Comparison of ENCODE assay signal across 15 cellular contexts in the genomic region with DNA sequence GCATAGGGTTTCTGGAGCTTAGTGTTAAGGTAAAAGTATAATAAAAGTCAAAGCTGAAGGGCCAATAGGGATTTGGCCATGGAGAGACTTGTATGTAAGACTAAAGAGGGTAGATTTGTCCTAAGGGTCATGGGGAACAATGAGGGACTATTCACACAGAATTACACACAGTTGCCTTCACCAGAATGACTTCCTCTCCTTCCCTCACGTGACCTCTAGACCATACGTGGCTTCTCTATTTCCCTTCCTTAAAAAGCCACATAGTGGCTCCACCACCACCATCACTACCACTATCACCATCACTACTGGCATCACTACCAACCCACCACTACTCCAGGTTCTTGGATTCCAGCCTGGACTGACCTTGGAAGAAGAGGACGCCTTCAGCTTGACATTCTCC. TPM values are rescaled to one million over a fixed set of nuclear protein-coding genes. Genes with fewer than 3 reads are reported as not detected.
DNase-seq lines count a peak whose midpoint lies in the region; ATAC-seq lines count a peak whose summit lies in the region.
"Had no signal": no experiment of that assay in that cellular context is flagged by ENCODE, and none has a peak within 500 bp of the region (broad histone marks: within the 10 kb centered on the region; RNA-seq: fewer than 3 reads in every experiment).

No MANE protein-coding gene starts in this region.

- no peaks in the 10 kb centered on the region for H3K36me3 Mint-ChIP-seq in activated naive CD8-positive, alpha-beta T cell treated with anti-CD3 and anti-CD28 coated beads, Interleukin-2, amount 10 ng/mL, durations not matched to agents 7 days and 5 days
- H3K36me3 Mint-ChIP-seq in activated naive CD8-positive, alpha-beta T cell treated with anti-CD3 and anti-CD28 coated beads, Interleukin-2, amount 50 U/mL, for 24 hours (ENCODE audit: low read depth): no peaks in the 10 kb centered on the region
- H3K36me3 Mint-ChIP-seq in effector memory CD8-positive, alpha-beta T cell (ENCODE audit: insufficient read depth): no peaks in the 10 kb centered on the region

- no peak overlapping the region for H3K4me3 Mint-ChIP-seq in activated naive CD8-positive, alpha-beta T cell treated with anti-CD3 and anti-CD28 coated beads, Interleukin-2, amount 10 ng/mL, durations not matched to agents 7 days and 5 days
- H3K4me3 Mint-ChIP-seq in activated naive CD8-positive, alpha-beta T cell treated with anti-CD3 and anti-CD28 coated beads, Interleukin-2, amount 50 U/mL, for 24 hours: no peak overlapping the region
- H3K4me3 Mint-ChIP-seq in effector memory CD8-positive, alpha-beta T cell: no peak overlapping the region
- H3K4me3 Mint-ChIP-seq: nephron had no signal

- POLR2A ChIA-PET in activated naive CD8-positive, alpha-beta T cell treated with anti-CD3 and anti-CD28 coated beads, Interleukin-2, amount 10 ng/mL, durations not matched to agents 7 days and 5 days (lab: Charles Lee): interaction anchor here (1.4 to 3.0 kb wide), 3 partner anchors 19 to 59 kb away, joined by 9 to 16 read pairs (median 12); partner anchors contain the start of gene APBB1

- no peak for DNase-seq in activated naive CD8-positive, alpha-beta T cell treated with anti-CD3 and anti-CD28 coated beads, Interleukin-2, amount 10 ng/mL, durations not matched to agents 7 days and 5 days
- DNase-seq in activated naive CD8-positive, alpha-beta T cell treated with anti-CD3 and anti-CD28 coated beads, Interleukin-2, amount 50 U/mL, for 24 hours: no peak
- DNase-seq in NOMO-1 treated with DMSO at 0.1 percent for 48 hours (lab: John Stamatoyannopoulos, UW; ENCODE audit: unreplicated experiment) (peak; percentile 63), left lobe of liver (ENCODE audit: low spot score) (no peak), activated gamma-delta T cell treated with Interleukin-2 at 50 U/mL for 16 hours (no peak)
- DNase-seq in effector memory CD8-positive, alpha-beta T cell: no peak
- DNase-seq in stimulated activated naive CD8-positive, alpha-beta T cell treated with anti-CD3 and anti-CD28 coated beads, Interleukin-15, Interleukin-2, amounts not matched to agents 100 U/mL and 50 U/mL, for 24 hours: no peak
- DNase-seq: activated T-cell treated with anti-CD3 and anti-CD28 coated beads, Interleukin-2, amount 50 U/mL, for 1 hour; effector memory CD4-positive, alpha-beta T cell; left cardiac atrium; MM.1S; testis had no signal

- peak; percentile 68 for ATAC-seq in activated naive CD8-positive, alpha-beta T cell treated with anti-CD3 and anti-CD28 coated beads, Interleukin-2, amount 10 ng/mL, durations not matched to agents 7 days and 5 days (ENCODE audit: low read depth)
- no peak for ATAC-seq in activated naive CD8-positive, alpha-beta T cell treated with anti-CD3 and anti-CD28 coated beads, Interleukin-2, amount 50 U/mL, for 24 hours
- ATAC-seq in effector memory CD8-positive, alpha-beta T cell (replicated peaks): peak; percentile 79
- peak; percentile 25 for ATAC-seq in stimulated activated naive CD8-positive, alpha-beta T cell treated with anti-CD3 and anti-CD28 coated beads, Interleukin-15, Interleukin-2, amounts not matched to agents 100 U/mL and 50 U/mL, for 24 hours
- ATAC-seq in left lobe of liver (no peak), GM18907 (IDR thresholded peaks at IDR 0.05; ENCODE audit: unreplicated experiment) (no peak)
- ATAC-seq: activated CD4-positive, CD25-positive, alpha-beta regulatory T cell treated with anti-CD3 and anti-CD28 coated beads, Interleukin-2, amount 50 U/mL, for 24 hours; left cardiac atrium had no signal

- H3K4me1 Mint-ChIP-seq in activated naive CD8-positive, alpha-beta T cell treated with anti-CD3 and anti-CD28 coated beads, Interleukin-2, amount 10 ng/mL, durations not matched to agents 7 days and 5 days: peaks cover 4% of the 10 kb centered on the region
- no peaks in the 10 kb centered on the region for H3K4me1 Mint-ChIP-seq in activated naive CD8-positive, alpha-beta T cell treated with anti-CD3 and anti-CD28 coated beads, Interleukin-2, amount 50 U/mL, for 24 hours
- H3K4me1 Mint-ChIP-seq in effector memory CD8-positive, alpha-beta T cell (ENCODE audit: low read depth in 2 of 2): no peaks in the 10 kb centered on the region
- H3K4me1 Mint-ChIP-seq: nephron had no signal

- peaks cover 5% of the 10 kb centered on the region for H3K27me3 Mint-ChIP-seq in activated naive CD8-positive, alpha-beta T cell treated with anti-CD3 and anti-CD28 coated beads, Interleukin-2, amount 10 ng/mL, durations not matched to agents 7 days and 5 days
- H3K27me3 Mint-ChIP-seq in activated naive CD8-positive, alpha-beta T cell treated with anti-CD3 and anti-CD28 coated beads, Interleukin-2, amount 50 U/mL, for 24 hours: no peaks in the 10 kb centered on the region
- H3K27me3 Mint-ChIP-seq in effector memory CD8-positive, alpha-beta T cell: no peaks in the 10 kb centered on the region

- H3K27ac Mint-ChIP-seq in activated naive CD8-positive, alpha-beta T cell treated with anti-CD3 and anti-CD28 coated beads, Interleukin-2, amount 10 ng/mL, durations not matched to agents 7 days and 5 days: no peak overlapping the region
- no peak overlapping the region for H3K27ac Mint-ChIP-seq in activated naive CD8-positive, alpha-beta T cell treated with anti-CD3 and anti-CD28 coated beads, Interleukin-2, amount 50 U/mL, for 24 hours
- H3K27ac Mint-ChIP-seq in effector memory CD8-positive, alpha-beta T cell: no peak overlapping the region
- H3K27ac Mint-ChIP-seq: nephron had no signal

- no peaks in the 10 kb centered on the region for H3K9me3 Mint-ChIP-seq in activated naive CD8-positive, alpha-beta T cell treated with anti-CD3 and anti-CD28 coated beads, Interleukin-2, amount 10 ng/mL, durations not matched to agents 7 days and 5 days
- H3K9me3 Mint-ChIP-seq in activated naive CD8-positive, alpha-beta T cell treated with anti-CD3 and anti-CD28 coated beads, Interleukin-2, amount 50 U/mL, for 24 hours: no peaks in the 10 kb centered on the region
- no peaks in the 10 kb centered on the region for H3K9me3 Mint-ChIP-seq in effector memory CD8-positive, alpha-beta T cell
- H3K9me3 Mint-ChIP-seq: nephron had no signal

RNA-seq across cellular contexts. Expression of gene HPX, which starts 2.8 kb away (rescaled TPM):
- 1 to 10 TPM in 1 of 2 experiments, under 1 TPM in 1; 0.58 to 1.3 TPM for total RNA-seq in activated naive CD8-positive, alpha-beta T cell treated with anti-CD3 and anti-CD28 coated beads, Interleukin-2, amount 10 ng/mL, durations not matched to agents 7 days and 5 days
- total RNA-seq in left lobe of liver: 5,455 TPM

RNA-seq across cellular contexts. Expression of gene APBB1, which starts 19.1 kb away (rescaled TPM):
- 10 to 100 TPM; 64.0 to 69.2 TPM for total RNA-seq in activated naive CD8-positive, alpha-beta T cell treated with anti-CD3 and anti-CD28 coated beads, Interleukin-2, amount 10 ng/mL, durations not matched to agents 7 days and 5 days
- 3.6 TPM for total RNA-seq in left lobe of liver

RNA-seq across cellular contexts. Expression of gene TRIM3, which starts 35.7 kb away (rescaled TPM):
- 10 to 100 TPM; 11.8 to 11.9 TPM for total RNA-seq in activated naive CD8-positive, alpha-beta T cell treated with anti-CD3 and anti-CD28 coated beads, Interleukin-2, amount 10 ng/mL, durations not matched to agents 7 days and 5 days
- 7.8 TPM for total RNA-seq in left lobe of liver

RNA-seq across cellular contexts. Expression of gene ARFIP2, which starts 43.1 kb away (rescaled TPM):
- total RNA-seq in activated naive CD8-positive, alpha-beta T cell treated with anti-CD3 and anti-CD28 coated beads, Interleukin-2, amount 10 ng/mL, durations not matched to agents 7 days and 5 days: 10 to 100 TPM; 44.3 to 44.6 TPM
- total RNA-seq in left lobe of liver: 19.0 TPM

RNA-seq across cellular contexts. Expression of gene TIMM10B, which starts 43.3 kb away (rescaled TPM):
- 10 to 100 TPM; 41.3 to 47.0 TPM for total RNA-seq in activated naive CD8-positive, alpha-beta T cell treated with anti-CD3 and anti-CD28 coated beads, Interleukin-2, amount 10 ng/mL, durations not matched to agents 7 days and 5 days
- total RNA-seq in left lobe of liver: 14.2 TPM

Comparison
In these comparisons a context has a peak if more than half of its experiments do, and no peak if none do; other contexts are left out.
1. ATAC-seq: peak in activated naive CD8-positive, alpha-beta T cell treated with anti-CD3 and anti-CD28 coated beads, Interleukin-2, amount 10 ng/mL, durations not matched to agents 7 days and 5 days (single experiment), effector memory CD8-positive, alpha-beta T cell (single experiment) and stimulated activated naive CD8-positive, alpha-beta T cell treated with anti-CD3 and anti-CD28 coated beads, Interleukin-15, Interleukin-2, amounts not matched to agents 100 U/mL and 50 U/mL, for 24 hours (single experiment); none in activated naive CD8-positive, alpha-beta T cell treated with anti-CD3 and anti-CD28 coated beads, Interleukin-2, amount 50 U/mL, for 24 hours (single experiment), left lobe of liver (single experiment) and GM18907 (single experiment).
2. RNA of gene HPX, which starts 2.8 kb away (total RNA-seq): 5,455 TPM in left lobe of liver (single experiment); 0.58 to 1.3 TPM in activated naive CD8-positive, alpha-beta T cell treated with anti-CD3 and anti-CD28 coated beads, Interleukin-2, amount 10 ng/mL, durations not matched to agents 7 days and 5 days; every median in the first group is over 1,000 times any median in the second.
3. RNA of gene APBB1, which starts 19.1 kb away (total RNA-seq): 64.0 to 69.2 TPM in activated naive CD8-positive, alpha-beta T cell treated with anti-CD3 and anti-CD28 coated beads, Interleukin-2, amount 10 ng/mL, durations not matched to agents 7 days and 5 days; 3.6 TPM in left lobe of liver (single experiment); every median in the first group is over 10 times any median in the second.